8 cellular contexts compared by ENCODE assay signal in the genomic region with DNA sequence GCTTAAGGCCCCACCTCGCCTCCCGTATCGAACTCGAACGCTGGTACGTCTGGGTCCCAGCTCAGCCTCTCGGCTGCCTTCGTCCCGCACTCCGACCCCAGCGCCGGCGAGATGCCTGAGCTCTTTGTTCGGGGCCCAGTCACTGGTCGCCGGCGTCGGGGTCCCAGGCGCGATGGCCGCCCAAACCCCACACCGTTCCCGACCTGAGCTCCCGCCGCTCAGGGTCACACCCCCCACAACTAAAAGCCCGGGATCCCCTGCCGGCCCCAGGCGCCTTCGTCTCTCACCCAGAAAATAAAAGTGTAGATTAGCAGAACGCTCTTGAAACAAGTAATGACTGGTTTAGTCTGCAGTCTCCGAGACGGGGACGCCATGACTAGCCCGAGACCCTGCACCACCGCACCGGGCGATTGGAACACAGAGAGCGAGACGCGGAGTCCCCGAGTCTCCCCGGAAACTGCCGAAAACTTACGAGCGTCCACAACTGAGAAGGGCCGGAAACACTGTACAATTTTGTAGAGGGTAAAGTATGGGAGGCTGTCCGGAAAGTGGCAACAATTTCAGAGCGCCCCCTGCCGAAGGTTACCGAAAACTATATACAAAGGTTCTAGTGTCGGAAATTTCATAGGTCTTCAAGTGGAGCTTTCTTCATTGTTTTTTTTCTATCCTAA. TPM values are rescaled to one million over a fixed set of nuclear protein-coding genes. Genes with fewer than 3 reads are reported as not detected.
A peak's percentile ranks its signal among the peaks of the same experiment; 100 is the strongest.
DNase-seq lines count a peak whose midpoint lies in the region; ATAC-seq and TF ChIP-seq lines count a peak whose summit lies in the region.

TSS of gene TSPAN6 (minus strand) at position 486 of the 671 bp plus-strand sequence. CDS start at position 374, 112 bp downstream.

- peak within 1 kb of the TSS; percentile 93 for H3K4me3 Mint-ChIP-seq in neural crest cell
- H3K4me3 Mint-ChIP-seq in stimulated activated naive CD8-positive, alpha-beta T cell treated with anti-CD3 and anti-CD28 coated beads, Interleukin-15, amount 100 ng/mL, for 72 hours: peak within 1 kb of the TSS; percentile 92 to 94

- 0 to 30% methylated on average over 6 to 14 of the region's 51 CpGs for WGBS in gastroesophageal sphincter (ENCODE audit: low coverage in 1 of 2), 2 donors

- intact Hi-C loops in Panc1 (cut with micrococcal nuclease; ENCODE audit: unreplicated experiment): loop anchor here (1.0 kb wide), 1 partner anchor 124 kb away; no protein-coding TSS in a partner anchor

- no peaks in the 10 kb centered on the region for H3K36me3 ChIP-seq in Panc1 (ENCODE audit: control insufficient read depth, insufficient read depth, low read length)
- peaks cover 0 to 23% of the 10 kb centered on the region in 2 donors for H3K36me3 ChIP-seq in gastroesophageal sphincter

- in situ Hi-C loops in Panc1 (cut with HindIII; ENCODE audit: low pct_unique_long_range_greater_than_20kb, low sequenced_read_pairs): no loop called here

- H3K9me3 ChIP-seq in Panc1 (ENCODE audit: control insufficient read depth, insufficient read depth, low read depth, low read length) (no peaks in the 10 kb centered on the region), gastroesophageal sphincter (no peaks in the 10 kb centered on the region)

- TF ChIP-seq CTCF in AG09319 (IDR thresholded peaks at IDR 0.05; ENCODE audit: low read depth, low read length) (peak; percentile 50), Panc1 (IDR thresholded peaks at IDR 0.05) (peak; percentile 84), gastroesophageal sphincter (IDR thresholded peaks at IDR 0.05) (peak; percentile 15 to 58 (median 40)), neural crest cell (conservative IDR thresholded peaks at IDR 0.05) (peak; percentile 74)

- H3K9me3 Mint-ChIP-seq in neural crest cell: peaks cover 4% of the 10 kb centered on the region
- H3K9me3 Mint-ChIP-seq in stimulated activated naive CD8-positive, alpha-beta T cell treated with anti-CD3 and anti-CD28 coated beads, Interleukin-15, amount 100 ng/mL, for 72 hours: no peaks in the 10 kb centered on the region

- no peak for TF ChIP-seq EP300 in gastroesophageal sphincter (IDR thresholded peaks at IDR 0.05)

- TF ChIP-seq POLR2A in gastroesophageal sphincter (IDR thresholded peaks at IDR 0.05): no peak

- ATAC-seq in GM19351 (IDR thresholded peaks at IDR 0.05; ENCODE audit: unreplicated experiment) (peak; percentile 95), HG03571 (IDR thresholded peaks at IDR 0.05; ENCODE audit: unreplicated experiment) (peak; percentile 98), Panc1 (peak; percentile 100), gastroesophageal sphincter (peak; percentile 94)
- peak; percentile 99 for ATAC-seq in stimulated activated naive CD8-positive, alpha-beta T cell treated with anti-CD3 and anti-CD28 coated beads, Interleukin-15, amount 100 ng/mL, for 72 hours

- peaks cover 21% of the 10 kb centered on the region for H3K4me1 Mint-ChIP-seq in neural crest cell
- peaks cover 8% of the 10 kb centered on the region for H3K4me1 Mint-ChIP-seq in stimulated activated naive CD8-positive, alpha-beta T cell treated with anti-CD3 and anti-CD28 coated beads, Interleukin-15, amount 100 ng/mL, for 72 hours

- H3K27me3 ChIP-seq in Panc1 (ENCODE audit: control insufficient read depth, insufficient read depth, low read length) (no peaks in the 10 kb centered on the region), gastroesophageal sphincter (no peaks in the 10 kb centered on the region)

- H3K4me1 ChIP-seq in Panc1 (ENCODE audit: control insufficient read depth, insufficient read depth, low read length) (peaks cover 4% of the 10 kb centered on the region; the same call in 1 of the 2 replicates), gastroesophageal sphincter (peaks cover 0 to 17% (median 0%) of the 10 kb centered on the region in 3 donors)

- H3K27ac ChIP-seq in Panc1 (ENCODE audit: low read length): peak within 1 kb of the TSS; percentile 64
- H3K27ac ChIP-seq in gastroesophageal sphincter: peak within 1 kb of the TSS; percentile 61 to 76 (median 70)

- POLR2A ChIA-PET in Panc1 (lab: Charles Lee): no interaction called here

- peak within 1 kb of the TSS; percentile 96 for H3K27ac Mint-ChIP-seq in neural crest cell (ENCODE audit: unreplicated experiment)
- peak within 1 kb of the TSS; percentile 88 to 93 for H3K27ac Mint-ChIP-seq in stimulated activated naive CD8-positive, alpha-beta T cell treated with anti-CD3 and anti-CD28 coated beads, Interleukin-15, amount 100 ng/mL, for 72 hours

- CTCF ChIA-PET in Panc1 (lab: Charles Lee): interaction anchor here (0.6 to 1.0 kb wide), 3 partner anchors 22 to 129 kb away, joined by 4 to 8 read pairs (median 4); no protein-coding TSS in a partner anchor

- no TSS peak for BruUV-seq in Panc1 (replicated peaks; lab: Mats Ljungman, UMichigan)

- H3K4me3 ChIP-seq in Panc1 (ENCODE audit: low read depth in 2 of 2, low read length in 2 of 2) (peak within 1 kb of the TSS; percentile 64 to 77), gastroesophageal sphincter (peak within 1 kb of the TSS; percentile 58 to 85)

- DNase-seq in AG09319 (ENCODE audit: extremely low read depth, low read depth) (peak; percentile 58), Panc1 (ENCODE audit: low read depth, low spot score) (peak; percentile 73), neural crest cell (ENCODE audit: low read depth, low spot score) (peak; percentile 77)
- peak; percentile 70 for DNase-seq in activated naive CD4-positive, alpha-beta T cell treated with Interleukin-2 at 50 U/mL for 16 hours
- DNase-seq in stimulated activated naive CD8-positive, alpha-beta T cell treated with anti-CD3 and anti-CD28 coated beads, Interleukin-15, amount 100 ng/mL, for 72 hours: peak; percentile 47 to 71

- H3K36me3 Mint-ChIP-seq in neural crest cell (ENCODE audit: low read depth): peaks cover 7% of the 10 kb centered on the region

- no peaks in the 10 kb centered on the region for H3K27me3 Mint-ChIP-seq in neural crest cell (ENCODE audit: low read depth)
- peaks cover 18% of the 10 kb centered on the region for H3K27me3 Mint-ChIP-seq in stimulated activated naive CD8-positive, alpha-beta T cell treated with anti-CD3 and anti-CD28 coated beads, Interleukin-15, amount 100 ng/mL, for 72 hours

RNA-seq across cellular contexts. Expression of gene TSPAN6, which starts in this region (rescaled TPM):
- 7.2 TPM for total RNA-seq in Panc1 (2021; ENCODE audit: unreplicated experiment)
- polyA plus RNA-seq in Panc1 (2012; ENCODE audit: insufficient read length): 4.3 TPM
- 10 to 100 TPM in 2 of 4 donors, 1 to 10 TPM in 2; 6.4 to 16.2 (median 8.5) TPM for total RNA-seq in gastroesophageal sphincter
- total RNA-seq in neural crest cell: 69.7 and 71.4 TPM in 2 replicates

Comparison
In these comparisons a context has a peak if more than half of its experiments do, and no peak if none do; other contexts are left out.
1. Peak in every context shown above with its lines: DNase-seq, ATAC-seq, H3K4me3 ChIP-seq and H3K27ac ChIP-seq.